ENCODE assay signal across 25 cellular contexts in the genomic region with DNA sequence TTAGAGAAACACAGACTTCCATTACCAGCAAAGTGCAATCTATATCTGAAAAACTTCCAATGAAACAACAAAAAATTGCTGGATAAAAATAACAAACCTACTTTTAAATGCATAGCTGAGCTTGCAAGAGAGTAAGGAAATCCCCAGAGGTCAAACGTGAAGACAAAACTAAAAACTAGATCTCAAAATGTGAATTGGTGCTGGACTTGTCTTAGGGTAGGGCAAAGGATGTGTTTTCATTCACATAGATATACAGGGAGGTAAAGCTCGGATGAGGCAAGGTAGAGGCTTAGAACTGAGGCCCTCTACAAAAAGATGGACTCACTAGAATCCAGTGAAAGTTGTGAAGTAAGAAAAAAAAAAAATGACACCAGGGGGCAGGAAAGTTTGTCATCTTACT. TPM values are rescaled to one million over a fixed set of nuclear protein-coding genes. Genes with fewer than 3 reads are reported as not detected.
DNase-seq lines count a peak whose midpoint lies in the region; ATAC-seq, FAIRE-seq and TF ChIP-seq lines count a peak whose summit lies in the region.
"Had no signal": no experiment of that assay in that cellular context is flagged by ENCODE, and none has a peak within 500 bp of the region (broad histone marks: within the 10 kb centered on the region; RNA-seq: fewer than 3 reads in every experiment).

No MANE protein-coding gene starts in this region.

- no TSS peak for BruUV-seq in GM12878 (replicated peaks; lab: Mats Ljungman, UMichigan)
- no TSS peak for BruUV-seq in PC-3 (replicated peaks; lab: Mats Ljungman, UMichigan)

- no peaks in the 10 kb centered on the region for H3K36me3 Mint-ChIP-seq in T-helper 2 cell treated with Interferon-gamma antibody and Interleukin-4, amounts not matched to agents 5 μg/mL and 100 μg/mL, for 36 hours (ENCODE audit: low read depth)
- H3K36me3 Mint-ChIP-seq: CD4-positive, CD25-positive, alpha-beta regulatory T cell had no signal

- H3K79me2 ChIP-seq in Karpas-422 (ENCODE audit: low read length): no peaks in the 10 kb centered on the region
- H3K79me2 ChIP-seq in GM12878 (ENCODE audit: control insufficient read depth, insufficient read depth, low read length): no peaks in the 10 kb centered on the region
- no peaks in the 10 kb centered on the region for H3K79me2 ChIP-seq in parathyroid adenoma
- no peaks in the 10 kb centered on the region for H3K79me2 ChIP-seq in PC-3 (ENCODE audit: low read length)

- TF ChIP-seq CTCF in GM12878 (IDR thresholded peaks at IDR 0.05 in 2 of 3, conservative IDR thresholded peaks at IDR 0.05 in 1 of 3; ENCODE audit: control insufficient read depth in 2 of 3, extremely low read depth in 1 of 3, insufficient read depth in 1 of 3, low read depth in 3 of 3, low read length in 3 of 3): no peak
- TF ChIP-seq CTCF in parathyroid adenoma (IDR thresholded peaks at IDR 0.05): no peak
- TF ChIP-seq CTCF in esophagus squamous epithelium (IDR thresholded peaks at IDR 0.05): no peak
- TF ChIP-seq CTCF in PC-3 (conservative IDR thresholded peaks at IDR 0.05; ENCODE audit: low read depth, low read length): no peak; the same call in 1 of the 2 replicates

- H3K9me2 ChIP-seq in Karpas-422 (replicated peaks; ENCODE audit: insufficient read depth, low read length) (no peaks in the 10 kb centered on the region), PC-3 (replicated peaks; ENCODE audit: low read length) (no peaks in the 10 kb centered on the region)

- TF ChIP-seq RAD21 in GM12878 (IDR thresholded peaks at IDR 0.05; ENCODE audit: insufficient read depth, low read depth, low read length): 0 out of 2 replicates have a peak, but pooled peaks have one; percentile 12

- no peak overlapping the region for H3K27ac ChIP-seq in Karpas-422 (ENCODE audit: low read length)
- no peak overlapping the region for H3K27ac ChIP-seq in GM12878 (ENCODE audit: control insufficient read depth, insufficient read depth)
- no peak overlapping the region for H3K27ac ChIP-seq in parathyroid adenoma
- no peak overlapping the region for H3K27ac ChIP-seq in esophagus squamous epithelium
- no peak overlapping the region for H3K27ac ChIP-seq in PC-3 (ENCODE audit: low read length)
- H3K27ac ChIP-seq: HL-60, Peyer's patch, SK-N-MC had no signal

- intact Hi-C loops in GM12878 (cut with micrococcal nuclease; ENCODE audit: unreplicated experiment) (no loop called here), esophagus squamous epithelium (cut with DNase I) (no loop called here), PC-3 (cut with micrococcal nuclease) (no loop called here)

- RAD21 ChIA-PET in GM12878 (lab: Charles Lee; ENCODE audit: unreplicated experiment): interaction anchor here (1.2 to 1.7 kb wide), 3 partner anchors 9 to 146 kb away, joined by 3 to 5 read pairs (median 4); no protein-coding TSS in a partner anchor

- CTCF ChIA-PET in GM12878 (lab: Yijun Ruan, JAX) (interaction anchor here (0.8 to 1.8 kb wide), 3 partner anchors 101 to 184 kb away, joined by 3 to 5 read pairs (median 3); no protein-coding TSS in a partner anchor), PC-3 (lab: Charles Lee) (no interaction called here)

- SMC1A ChIA-PET in GM12878 (lab: Charles Lee; ENCODE audit: uncharacterized antibody, unreplicated experiment): interaction anchor here (1.1 to 1.8 kb wide), 8 partner anchors 10 to 179 kb away, joined by 3 to 5 read pairs (median 4); no protein-coding TSS in a partner anchor

- no peaks in the 10 kb centered on the region for H3K4me1 Mint-ChIP-seq in T-helper 2 cell treated with Interferon-gamma antibody and Interleukin-4, amounts not matched to agents 5 μg/mL and 100 μg/mL, for 36 hours (ENCODE audit: low read depth)
- H3K4me1 Mint-ChIP-seq: CD4-positive, CD25-positive, alpha-beta regulatory T cell had no signal

- no peaks in the 10 kb centered on the region for H3K27me3 ChIP-seq in Karpas-422 (ENCODE audit: low read length)
- no peaks in the 10 kb centered on the region for H3K27me3 ChIP-seq in GM12878 (replicated peaks in 1 of 2; ENCODE audit: control insufficient read depth in 2 of 2, insufficient read depth in 2 of 2, low read length in 1 of 2)
- no peaks in the 10 kb centered on the region for H3K27me3 ChIP-seq in parathyroid adenoma (ENCODE audit: control insufficient read depth, insufficient read depth, low read length)
- no peaks in the 10 kb centered on the region for H3K27me3 ChIP-seq in esophagus squamous epithelium
- H3K27me3 ChIP-seq in PC-3 (ENCODE audit: low read length): no peaks in the 10 kb centered on the region
- H3K27me3 ChIP-seq: Peyer's patch had no signal

- H3K9me3 ChIP-seq in Karpas-422 (ENCODE audit: low read length): no peaks in the 10 kb centered on the region
- H3K9me3 ChIP-seq in GM12878 (replicated peaks; ENCODE audit: control insufficient read depth, insufficient read depth, low read length): peaks cover 4% of the 10 kb centered on the region; the same call in 1 of the 3 replicates
- no peaks in the 10 kb centered on the region for H3K9me3 ChIP-seq in parathyroid adenoma (ENCODE audit: control insufficient read depth, low read length)
- H3K9me3 ChIP-seq in esophagus squamous epithelium: no peaks in the 10 kb centered on the region
- H3K9me3 ChIP-seq in PC-3 (ENCODE audit: low read length): no peaks in the 10 kb centered on the region
- H3K9me3 ChIP-seq: Peyer's patch had no signal

- POLR2A ChIA-PET in GM12878 (lab: Charles Lee) (interaction anchor here (1.1 kb wide), 1 partner anchor 14 kb away, joined by 7 read pairs; the partner anchor contains the start of gene RASA1), PC-3 (lab: Charles Lee; ENCODE audit: unreplicated experiment) (no interaction called here)

- peak; percentile 53 for ATAC-seq in GM12878
- ATAC-seq in PC-3: no peak

- H2AFZ ChIP-seq in Karpas-422 (ENCODE audit: low read length): no peak overlapping the region; the same call in 1 of the 2 replicates
- H2AFZ ChIP-seq in GM12878 (ENCODE audit: control insufficient read depth, low read depth, low read length): peak overlapping the region; percentile 71
- peak overlapping the region; percentile 54 for H2AFZ ChIP-seq in parathyroid adenoma
- H2AFZ ChIP-seq in PC-3 (ENCODE audit: low read length): no peak overlapping the region

- in situ Hi-C loops in GM12878 (cut with MboI): no loop called here

- H3K27ac Mint-ChIP-seq in T-helper 2 cell treated with Interferon-gamma antibody and Interleukin-4, amounts not matched to agents 5 μg/mL and 100 μg/mL, for 36 hours: no peak overlapping the region
- H3K27ac Mint-ChIP-seq: CD4-positive, CD25-positive, alpha-beta regulatory T cell had no signal

- H3F3A ChIP-seq in PC-3 (ENCODE audit: low read length, unreplicated experiment): no peaks in the 10 kb centered on the region

- TF ChIP-seq POLR2A in GM12878 (IDR thresholded peaks at IDR 0.05; ENCODE audit: low read depth, low read length) (no peak), esophagus squamous epithelium (IDR thresholded peaks at IDR 0.05) (no peak)

- no peaks in the 10 kb centered on the region for H3K9me3 Mint-ChIP-seq in T-helper 2 cell treated with Interferon-gamma antibody and Interleukin-4, amounts not matched to agents 5 μg/mL and 100 μg/mL, for 36 hours
- H3K9me3 Mint-ChIP-seq: CD4-positive, CD25-positive, alpha-beta regulatory T cell had no signal

- TF ChIP-seq EP300 in GM12878 (IDR thresholded peaks at IDR 0.05; ENCODE audit: borderline replicate concordance in 1 of 2, control insufficient read depth in 1 of 2, low read depth in 2 of 2, low read length in 2 of 2): no peak

- H3K9ac ChIP-seq in Karpas-422 (ENCODE audit: low read length) (no peak overlapping the region), GM12878 (ENCODE audit: control insufficient read depth, insufficient read depth, low read length) (no peak overlapping the region), parathyroid adenoma (no peak overlapping the region), PC-3 (ENCODE audit: low read length) (no peak overlapping the region)

- no peak for DNase-seq in GM18507 (ENCODE audit: extremely low spot score, insufficient read length, low read depth)
- DNase-seq in Karpas-422: peak; percentile 48
- DNase-seq in GM12878 (ENCODE audit: low read depth, low spot score): no peak
- DNase-seq in esophagus squamous epithelium (lab: John Stamatoyannopoulos, UW): no peak
- DNase-seq in PC-3: no peak
- DNase-seq in T-helper 2 cell treated with Interferon-gamma antibody and Interleukin-4, amounts not matched to agents 5 μg/mL and 100 μg/mL, for 36 hours (ENCODE audit: low spot score): no peak
- no peak for DNase-seq in 8988T
- DNase-seq: CD4-positive, CD25-positive, alpha-beta regulatory T cell; DMS153; DND-41; HCEC 1CT; Kasumi-1; MV-4-11; NCI-H1105; NCI-H1436 treated with DMSO at 0.1 percent for 48 hours; NCI-H187 treated with DMSO at 0.1 percent for 48 hours; NCI-H524 treated with DMSO at 0.1 percent for 48 hours; NCI-H774; NK-92 treated with Interleukin-12 subunit alpha and Interleukin-12 subunit beta, amount 100 ng/mL, for 24 hours; Peyer's patch; SHP77 treated with DMSO at 0.1 percent for 48 hours had no signal

- H3K4me2 ChIP-seq in Karpas-422 (ENCODE audit: low read depth, low read length, poor library complexity, severe bottlenecking) (no peak overlapping the region), GM12878 (ENCODE audit: control insufficient read depth, insufficient read depth) (peak overlapping the region; percentile 35), parathyroid adenoma (ENCODE audit: low read length) (no peak overlapping the region), PC-3 (ENCODE audit: low read length) (no peak overlapping the region)

- H4K20me1 ChIP-seq in Karpas-422 (ENCODE audit: insufficient read depth, low read depth, low read length) (no peaks in the 10 kb centered on the region), GM12878 (ENCODE audit: control insufficient read depth, insufficient read depth) (no peaks in the 10 kb centered on the region), PC-3 (ENCODE audit: low read length) (no peaks in the 10 kb centered on the region)

- H3K4me3 ChIP-seq in Karpas-422 (ENCODE audit: low read length) (no peak overlapping the region), GM12878 (no peak overlapping the region), parathyroid adenoma (ENCODE audit: low read depth, low read length) (no peak overlapping the region), esophagus squamous epithelium (no peak overlapping the region), PC-3 (ENCODE audit: low read length) (no peak overlapping the region)
- H3K4me3 ChIP-seq: Peyer's patch, SK-N-MC had no signal

- H3K36me3 ChIP-seq in Karpas-422 (ENCODE audit: insufficient read depth, low read length) (no peaks in the 10 kb centered on the region), GM12878 (ENCODE audit: control insufficient read depth in 2 of 2, insufficient read depth in 2 of 2, low read length in 1 of 2) (no peaks in the 10 kb centered on the region; a peak in 1 of 4 replicates), parathyroid adenoma (ENCODE audit: control insufficient read depth, insufficient read depth, low read length) (no peaks in the 10 kb centered on the region), esophagus squamous epithelium (no peaks in the 10 kb centered on the region), PC-3 (ENCODE audit: low read depth, low read length) (no peaks in the 10 kb centered on the region)
- H3K36me3 ChIP-seq: Peyer's patch had no signal

- peaks cover 3% of the 10 kb centered on the region; the same call in 1 of the 2 replicates for H3K4me1 ChIP-seq in Karpas-422 (ENCODE audit: low read length)
- H3K4me1 ChIP-seq in GM12878 (ENCODE audit: control insufficient read depth, insufficient read depth, low read length): peaks cover 14% of the 10 kb centered on the region
- H3K4me1 ChIP-seq in parathyroid adenoma: no peaks in the 10 kb centered on the region
- H3K4me1 ChIP-seq in esophagus squamous epithelium: no peaks in the 10 kb centered on the region
- no peaks in the 10 kb centered on the region for H3K4me1 ChIP-seq in PC-3 (ENCODE audit: insufficient read depth, low read length)
- H3K4me1 ChIP-seq: Peyer's patch had no signal

- peak; percentile 29 for FAIRE-seq in GM18507 (lab: Jason Lieb, UNC)
- FAIRE-seq in GM12878 (lab: Jason Lieb, UNC): no peak
- FAIRE-seq: H1 had no signal

- no peak overlapping the region for H3K4me3 Mint-ChIP-seq in T-helper 2 cell treated with Interferon-gamma antibody and Interleukin-4, amounts not matched to agents 5 μg/mL and 100 μg/mL, for 36 hours
- H3K4me3 Mint-ChIP-seq: CD4-positive, CD25-positive, alpha-beta regulatory T cell had no signal

- WGBS in GM12878 (ENCODE audit: insufficient coverage, insufficient replicate concordance, low lambda C conversion rate, missing lambda C conversion rate): 31% methylated on average over 2 of the region's 2 CpGs
- 61 to 81% methylated on average over 2 of the region's 2 CpGs for WGBS in esophagus squamous epithelium, 2 donors

- peaks cover 15% of the 10 kb centered on the region for H3K27me3 Mint-ChIP-seq in T-helper 2 cell treated with Interferon-gamma antibody and Interleukin-4, amounts not matched to agents 5 μg/mL and 100 μg/mL, for 36 hours (ENCODE audit: low read depth)

RNA-seq across cellular contexts. Expression of gene RASA1, which starts 13.6 kb away (rescaled TPM):
- total RNA-seq in Karpas-422 (2014; rRNA removed; shearing (Covaris generic); ENCODE audit: low replicate concordance): 18.0 and 26.3 TPM in 2 replicates
- 125 and 130 TPM in 2 replicates for total RNA-seq in GM12878 (2013; cell fraction: nucleolus; rRNA removed)
- 23.3 and 27.1 TPM in 2 replicates for total RNA-seq in GM12878 (2014; rRNA removed)
- 20.3 and 22.4 TPM in 2 replicates for total RNA-seq in GM12878 (2014; rRNA removed; fragmentation: Illumina TruSeq; extraction: Trizol)
- total RNA-seq in GM12878 (2021): 26.1 and 26.9 TPM in 2 replicates
- 12.6 TPM for polyA plus RNA-seq in GM12878 (2011; ENCODE audit: low read depth)
- polyA plus RNA-seq in GM12878 (2011; rRNA removed): 72.3 and 101 TPM in 2 replicates
- polyA plus RNA-seq in GM12878 (2011; cell fraction: cytosol; rRNA removed): 31.1 and 32.2 TPM in 2 replicates
- polyA plus RNA-seq in GM12878 (2011; cell fraction: nucleus; rRNA removed): 80.1 and 92.8 TPM in 2 replicates
- polyA plus RNA-seq in GM12878 (2012): 18.4 and 36.3 TPM in 2 replicates
- polyA plus RNA-seq in GM12878 (2014; fragmentation: Illumina TruSeq; extraction: Trizol): 33.6 and 42.6 TPM in 2 replicates
- polyA plus RNA-seq in GM12878 (2014; fragmentation: Nextera tagmentation; extraction: Ambion mirVana): 10 to 100 TPM in 1 of 2 experiments, 1 to 10 TPM in 1; 7.8 to 12.0 TPM
- polyA plus RNA-seq in GM12878 (2014; rRNA removed): 21.7 and 26.7 TPM in 2 replicates
- polyA plus RNA-seq in GM12878 (2016; fragmentation: Nextera tagmentation; extraction: Ambion mirVana): 10 to 100 TPM; 18.4 to 18.9 TPM
- polyA minus RNA-seq in GM12878 (2011; rRNA and poly(A)+ RNA removed): 51.4 and 59.8 TPM in 2 replicates
- polyA minus RNA-seq in GM12878 (2011; cell fraction: cytosol; rRNA and poly(A)+ RNA removed): 14.6 and 15.7 TPM in 2 replicates
- polyA minus RNA-seq in GM12878 (2011; cell fraction: nucleus; rRNA and poly(A)+ RNA removed): 52.3 and 87.1 TPM in 2 replicates
- total RNA-seq in esophagus squamous epithelium: 10 to 100 TPM; 14.6 to 30.2 (median 26.5) TPM
- 37.3 and 40.1 TPM in 2 replicates for total RNA-seq in PC-3 (2014; rRNA removed)

Comparison
In these comparisons a context has a peak if more than half of its experiments do, and no peak if none do; other contexts are left out.
1. H2AFZ ChIP-seq: peak in GM12878 (single experiment) and parathyroid adenoma (single experiment); none in Karpas-422 (single experiment) and PC-3 (single experiment).